In the genomic region with DNA sequence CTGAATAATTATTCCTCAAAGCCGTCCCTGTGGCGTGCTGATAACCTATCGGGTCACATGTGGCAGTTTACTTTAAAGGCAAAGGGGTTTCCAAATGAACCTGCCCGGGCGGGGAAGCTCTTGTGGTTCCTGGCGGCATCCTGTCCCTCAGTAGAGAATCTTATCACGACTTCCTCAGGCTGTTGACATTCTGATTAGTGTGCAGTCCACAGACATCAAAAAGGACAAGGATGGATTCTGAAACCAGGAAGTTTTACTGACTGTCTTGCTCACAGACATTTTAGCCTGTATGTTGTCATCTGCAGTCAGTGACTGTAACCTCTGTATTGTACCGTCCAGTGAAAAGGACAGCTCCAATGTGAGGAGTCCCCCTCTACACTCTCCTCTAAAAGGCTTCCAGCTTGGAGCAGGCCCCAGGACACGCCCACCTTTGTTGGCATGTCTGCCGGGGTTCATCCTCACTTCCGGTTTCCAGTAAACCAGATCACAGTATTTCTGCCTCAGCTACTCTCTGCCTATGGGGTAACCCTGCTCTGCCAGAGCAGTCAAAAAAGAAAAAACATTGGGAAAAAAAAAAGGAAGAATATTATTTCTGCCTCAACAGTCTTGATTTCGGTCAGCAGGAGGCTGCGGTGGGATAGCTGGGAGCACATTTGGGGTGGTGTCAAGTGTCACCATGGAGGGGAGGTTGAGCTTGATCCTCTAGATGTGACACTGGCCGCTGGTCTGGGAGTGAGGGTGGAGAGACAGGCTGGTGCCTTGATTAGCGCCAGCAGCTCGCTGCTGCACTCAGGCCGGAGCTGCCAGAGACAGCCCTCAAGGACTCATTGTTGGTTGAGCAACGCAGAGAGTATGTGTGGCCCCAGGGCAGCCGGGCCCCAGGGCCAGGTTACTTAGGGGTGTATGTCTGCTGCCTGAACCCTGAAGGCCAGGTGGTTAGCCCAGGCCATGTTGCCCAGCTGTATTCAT, we compare ENCODE assay signal across 8 cellular contexts.
DNase-seq lines count a peak whose midpoint lies in the region; ATAC-seq, FAIRE-seq and TF ChIP-seq lines count a peak whose summit lies in the region.

No MANE protein-coding gene starts in this region.

- no peaks in the 10 kb centered on the region for H3K9me3 Mint-ChIP-seq in endothelial cell (ENCODE audit: unreplicated experiment)

- H3K36me3 ChIP-seq in osteoblast (ENCODE audit: insufficient read depth, low read length), result no peaks in the 10 kb centered on the region

- H3K27ac Mint-ChIP-seq in endothelial cell (ENCODE audit: unreplicated experiment), result peak overlapping the region; percentile 95

- H3K4me3 Mint-ChIP-seq in endothelial cell (ENCODE audit: unreplicated experiment), result peak overlapping the region; percentile 39

- peaks cover 3% of the 10 kb centered on the region for H3K36me3 Mint-ChIP-seq in endothelial cell (ENCODE audit: low read depth, unreplicated experiment)

- H4K20me1 ChIP-seq in osteoblast (ENCODE audit: insufficient read depth, low read length), result no peaks in the 10 kb centered on the region

- H3K79me2 ChIP-seq in osteoblast (ENCODE audit: insufficient read depth, low read length), result no peaks in the 10 kb centered on the region

- peaks cover 6% of the 10 kb centered on the region for H3K4me1 ChIP-seq in osteoblast (ENCODE audit: insufficient read depth, low read length)

- peaks cover 63% of the 10 kb centered on the region for H3K4me1 Mint-ChIP-seq in endothelial cell (ENCODE audit: unreplicated experiment)

- TF ChIP-seq POLR2A in GM12891 (IDR thresholded peaks at IDR 0.05; ENCODE audit: low read depth, low read length), result no peak

- H3K27me3 Mint-ChIP-seq in endothelial cell (ENCODE audit: unreplicated experiment), result peaks cover 30% of the 10 kb centered on the region

- no peaks in the 10 kb centered on the region for H3K9me3 ChIP-seq in osteoblast (ENCODE audit: low read depth, low read length)

- ATAC-seq in HG03521 (IDR thresholded peaks at IDR 0.05; ENCODE audit: unreplicated experiment), result no peak

- H3K4me3 ChIP-seq in osteoblast (ENCODE audit: insufficient read depth, low read length), result no peak overlapping the region

- H3K27ac ChIP-seq in osteoblast (ENCODE audit: low read depth, low read length), result no peak overlapping the region

- peaks cover 3% of the 10 kb centered on the region for H3K27me3 ChIP-seq in osteoblast (ENCODE audit: insufficient read depth, low read length)

- FAIRE-seq in GM12891 (lab: Jason Lieb, UNC) (peak; percentile 74), frontal cortex (lab: Jason Lieb, UNC) (no peak)

- H3K4me2 ChIP-seq in osteoblast (ENCODE audit: insufficient read depth, low read length), result no peak overlapping the region

- no peak for TF ChIP-seq CTCF in endothelial cell (IDR thresholded peaks at IDR 0.05; ENCODE audit: unreplicated experiment)
- TF ChIP-seq CTCF in osteoblast (IDR thresholded peaks at IDR 0.05; ENCODE audit: extremely low read depth, low read depth, low read length), result no peak

- H2AFZ ChIP-seq in osteoblast (ENCODE audit: low read length), result peak overlapping the region; percentile 65

- no peak for DNase-seq in GM12891 (ENCODE audit: insufficient read length, low spot score)
- peak; percentile 52 for DNase-seq in activated CD4-positive, CD25-positive, alpha-beta regulatory T cell treated with anti-CD3 and anti-CD28 coated beads, Interleukin-2, amount 50 U/mL, for 72 hours
- DNase-seq in endothelial cell (ENCODE audit: low spot score), result peak; percentile 68
- DNase-seq in osteoblast (ENCODE audit: insufficient read length, low spot score, missing footprints), result no peak
- no peak for DNase-seq in NCI-H748 treated with DMSO at 0.1 percent for 48 hours (lab: John Stamatoyannopoulos, UW)
- DNase-seq in H4 (ENCODE audit: low spot score), result no peak
- DNase-seq in frontal cortex (ENCODE audit: low spot score in 2 of 2), result no peak

TF ChIP-seq in GM12891, 5 proteins besides CTCF, POLR2A, EP300 and RAD21:
- TF ChIP-seq POU2F2 (IDR thresholded peaks at IDR 0.05; ENCODE audit: low read depth, low read length), result no peak
- no peak for TF ChIP-seq PAX5 (IDR thresholded peaks at IDR 0.05; ENCODE audit: insufficient read depth, low read length, severe bottlenecking)
- TF ChIP-seq SPI1 (IDR thresholded peaks at IDR 0.05; ENCODE audit: low read depth, low read length), result peak; percentile 50; the same call in 1 of the 2 replicates
- no peak for TF ChIP-seq TAF1 (IDR thresholded peaks at IDR 0.05; ENCODE audit: low read depth, low read length)
- TF ChIP-seq POLR2AphosphoS5 (IDR thresholded peaks at IDR 0.05; ENCODE audit: low read depth, low read length), result no peak

Comparison
In these comparisons a context has a peak if more than half of its experiments do, and no peak if none do; other contexts are left out.
1. DNase-seq: peak in activated CD4-positive, CD25-positive, alpha-beta regulatory T cell treated with anti-CD3 and anti-CD28 coated beads, Interleukin-2, amount 50 U/mL, for 72 hours (single experiment) and endothelial cell (single experiment); none in GM12891 (single experiment), osteoblast (single experiment), NCI-H748 treated with DMSO at 0.1 percent for 48 hours (single experiment), H4 (single experiment) and frontal cortex (0 of 2).